In the genomic region with DNA sequence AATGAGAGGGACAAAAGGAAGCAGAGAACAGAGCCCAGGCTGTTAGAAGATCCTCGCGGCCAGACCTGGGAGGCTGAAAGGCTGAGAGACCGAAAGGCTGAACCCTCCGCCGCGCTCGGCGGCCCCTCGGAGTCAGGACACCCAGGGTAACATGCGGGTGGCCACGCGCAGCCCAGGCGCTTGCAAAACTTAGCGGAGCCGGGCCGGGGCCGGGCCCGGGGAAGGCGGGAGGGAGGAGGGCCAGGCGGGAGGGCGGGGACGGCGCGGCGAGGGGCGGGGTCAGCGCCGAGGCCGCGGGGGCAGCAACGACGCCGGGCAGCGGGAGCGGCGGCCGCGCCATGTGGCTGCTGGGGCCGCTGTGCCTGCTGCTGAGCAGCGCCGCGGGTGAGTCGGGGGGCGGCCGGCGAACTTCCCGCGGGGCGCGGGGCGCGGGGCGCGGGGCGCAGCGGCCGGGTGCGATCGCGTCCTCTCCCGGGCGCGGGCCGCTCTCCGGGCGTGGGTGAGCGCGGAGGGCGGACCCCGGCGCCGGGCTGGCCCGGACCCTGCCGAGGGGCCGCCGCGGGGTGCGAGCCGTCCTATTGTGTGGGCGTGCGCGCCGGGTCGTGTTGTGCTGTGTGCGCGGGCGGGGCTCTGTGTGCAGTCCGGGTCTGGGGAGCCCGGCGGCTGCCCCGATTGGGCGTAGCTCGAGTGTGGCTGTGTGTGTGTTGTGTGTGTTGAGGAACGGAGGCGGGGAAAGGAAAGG, we compare ENCODE assay signal across 8 cellular contexts. TPM values are rescaled to one million over a fixed set of nuclear protein-coding genes. Genes with fewer than 3 reads are reported as not detected.
A peak's percentile ranks its signal among the peaks of the same experiment; 100 is the strongest.
DNase-seq lines count a peak whose midpoint lies in the region; ATAC-seq and TF ChIP-seq lines count a peak whose summit lies in the region.

A gene with protein sequence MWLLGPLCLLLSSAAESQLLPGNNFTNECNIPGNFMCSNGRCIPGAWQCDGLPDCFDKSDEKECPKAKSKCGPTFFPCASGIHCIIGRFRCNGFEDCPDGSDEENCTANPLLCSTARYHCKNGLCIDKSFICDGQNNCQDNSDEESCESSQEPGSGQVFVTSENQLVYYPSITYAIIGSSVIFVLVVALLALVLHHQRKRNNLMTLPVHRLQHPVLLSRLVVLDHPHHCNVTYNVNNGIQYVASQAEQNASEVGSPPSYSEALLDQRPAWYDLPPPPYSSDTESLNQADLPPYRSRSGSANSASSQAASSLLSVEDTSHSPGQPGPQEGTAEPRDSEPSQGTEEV (plus strand): TSS at position 302 of the 742 bp plus-strand sequence. CDS start 37 bp downstream, at position 339.

- peak; percentile 17 for DNase-seq in NCI-H2029 (lab: John Stamatoyannopoulos, UW)
- no peak for DNase-seq in NCI-H2029 treated with DMSO at 0.1 percent for 48 hours (lab: John Stamatoyannopoulos, UW)
- peak; percentile 90 for DNase-seq in NCI-H2227 (lab: John Stamatoyannopoulos, UW; ENCODE audit: unreplicated experiment)
- DNase-seq in activated CD4-positive, alpha-beta T cell treated with anti-CD3 and anti-CD28 coated beads, Interleukin-2, amount 50 U/mL, for 24 hours (ENCODE audit: low read depth in 1 of 2, low spot score in 1 of 2) = peak; percentile 8 to 10
- DNase-seq in lung (ENCODE audit: low spot score) = peak; percentile 70
- peak; percentile 20 to 33 for DNase-seq in stimulated activated CD4-positive, alpha-beta T cell treated with anti-CD3 and anti-CD28 coated beads, Interleukin-4, amount 100 ng/mL, for 48 hours (ENCODE audit: low read depth in 2 of 2)

- peak within 1 kb of the TSS; percentile 71 for H3K4me3 ChIP-seq in endocrine pancreas (ENCODE audit: control insufficient read depth, insufficient read depth, low read length)
- peak within 1 kb of the TSS; percentile 61 for H3K4me3 ChIP-seq in lung

- peak; percentile 86 for ATAC-seq in HG02885 (IDR thresholded peaks at IDR 0.05; ENCODE audit: poor library complexity, unreplicated experiment)
- ATAC-seq in lung (ENCODE audit: insufficient read depth, low FRiP score) = peak; percentile 88

- peak within 1 kb of the TSS; percentile 37 to 41 for H3K27ac ChIP-seq in lung (ENCODE audit: low read depth in 1 of 2, low read length in 1 of 2)

- H3K9ac ChIP-seq in endocrine pancreas (ENCODE audit: control insufficient read depth, insufficient read depth, low read length) = peak within 1 kb of the TSS; percentile 78

- no peaks in the 10 kb centered on the region for H3K36me3 ChIP-seq in endocrine pancreas (ENCODE audit: control insufficient read depth, insufficient read depth, low read length)
- no peaks in the 10 kb centered on the region for H3K36me3 ChIP-seq in lung (ENCODE audit: control insufficient read depth in 2 of 2, insufficient read depth in 2 of 2, low read length in 2 of 2)

- 0 to 1% methylated on average over 58 to 95 of the region's 95 CpGs for WGBS in lung, 2 donors

- no peaks in the 10 kb centered on the region for H3K4me1 ChIP-seq in endocrine pancreas (ENCODE audit: control insufficient read depth, insufficient read depth, low read length)
- peaks cover 0 to 13% of the 10 kb centered on the region in 2 donors for H3K4me1 ChIP-seq in lung (ENCODE audit: control insufficient read depth in 2 of 2, insufficient read depth in 2 of 2, low read length in 2 of 2)

- H3K27me3 ChIP-seq in endocrine pancreas (ENCODE audit: control insufficient read depth, insufficient read depth, low read length) (no peaks in the 10 kb centered on the region), lung (ENCODE audit: control insufficient read depth, insufficient read depth) (no peaks in the 10 kb centered on the region)

- TF ChIP-seq CTCF in lung (IDR thresholded peaks at IDR 0.05; ENCODE audit: control extremely low read depth, extremely low read depth) = no peak

- H3K9me3 ChIP-seq in endocrine pancreas (ENCODE audit: control insufficient read depth, low read length) = no peaks in the 10 kb centered on the region
- H3K9me3 ChIP-seq in lung (ENCODE audit: control insufficient read depth in 2 of 2, insufficient read depth in 1 of 2, low read length in 1 of 2) = no peaks in the 10 kb centered on the region

RNA-seq across cellular contexts. Expression of the gene that starts here (rescaled TPM):
- 10 to 100 TPM in 1 of 2 donors, 1 to 10 TPM in 1; 9.7 to 10.1 TPM for total RNA-seq in lung
- 10 to 100 TPM in 1 of 2 donors, 1 to 10 TPM in 1; 2.2 to 14.3 TPM for polyA plus RNA-seq in lung
